13 cellular contexts compared by ENCODE assay signal in genomic region chr10:114682532-114682931, GRCh38. TPM values are rescaled to one million over a fixed set of nuclear protein-coding genes. Genes with fewer than 3 reads are reported as not detected.
DNase-seq lines count a peak whose midpoint lies in the region; ATAC-seq and TF ChIP-seq lines count a peak whose summit lies in the region.
"Had no signal": no experiment of that assay in that cellular context is flagged by ENCODE, and none has a peak within 500 bp of the region (broad histone marks: within the 10 kb centered on the region; RNA-seq: fewer than 3 reads in every experiment).

No MANE protein-coding gene starts in this region.

- H3K27ac ChIP-seq in right atrium auricular region (peak overlapping the region; percentile 77 to 86), coronary artery (peak overlapping the region; percentile 43 to 77), vagina (peak overlapping the region; percentile 44)

- no peaks in the 10 kb centered on the region for H3K27me3 ChIP-seq in right atrium auricular region
- no peaks in the 10 kb centered on the region for H3K27me3 ChIP-seq in vagina
- H3K27me3 ChIP-seq: MG63 had no signal

- no peak for ATAC-seq in Right ventricle myocardium superior (ENCODE audit: poor library complexity)
- ATAC-seq: stimulated activated naive B cell treated with anti-CD40 and anti-IgM and Interleukin-4, amounts not matched to agents 10 μg/mL and 1 μg/mL and 100 μg/mL, for 72 hours had no signal

- H3K9me3 ChIP-seq in right atrium auricular region (no peaks in the 10 kb centered on the region), vagina (no peaks in the 10 kb centered on the region)
- H3K9me3 ChIP-seq: MG63 had no signal

- H3K4me1 ChIP-seq in right atrium auricular region: peaks cover 0 to 65% of the 10 kb centered on the region in 2 donors
- H3K4me1 ChIP-seq in vagina: peaks cover 34% of the 10 kb centered on the region

- no peak for DNase-seq in right atrium auricular region (ENCODE audit: low spot score)
- DNase-seq in Right ventricle myocardium superior: no peak
- DNase-seq in coronary artery (ENCODE audit: low spot score): no peak
- DNase-seq in myocyte (ENCODE audit: low read depth): peak; percentile 27
- no peak for DNase-seq in vagina (ENCODE audit: extremely low spot score in 2 of 2)
- no peak for DNase-seq in COR-L47 (lab: John Stamatoyannopoulos, UW)
- no peak for DNase-seq in NCI-H345 (lab: John Stamatoyannopoulos, UW)
- DNase-seq in KG1 (lab: John Stamatoyannopoulos, UW): no peak
- DNase-seq: activated B cell treated with CpG ODN at 0.5 μM for 24 hours; erythroblast; NCI-H2171 treated with DMSO at 0.1 percent for 48 hours; stimulated activated naive B cell treated with anti-CD40 and anti-IgM and Interleukin-4, amounts not matched to agents 10 μg/mL and 1 μg/mL and 100 μg/mL, for 72 hours had no signal

- TF ChIP-seq CTCF in right atrium auricular region (IDR thresholded peaks at IDR 0.05) (no peak), coronary artery (IDR thresholded peaks at IDR 0.05) (no peak), vagina (IDR thresholded peaks at IDR 0.05) (no peak)

- TF ChIP-seq POLR2A in vagina (IDR thresholded peaks at IDR 0.05): no peak

- H3K4me3 ChIP-seq in right atrium auricular region: peak overlapping the region; percentile 31 to 41
- no peak overlapping the region for H3K4me3 ChIP-seq in coronary artery
- H3K4me3 ChIP-seq in vagina: peak overlapping the region in 1 of 2 donors; percentile 16

- intact Hi-C loops in Right ventricle myocardium superior (cut with DNase I): loop anchor here (5.0 kb wide), 1 partner anchor 50 kb away; no protein-coding TSS in a partner anchor
- intact Hi-C loops in vagina (cut with DNase I): no loop called here

- H3K36me3 ChIP-seq in right atrium auricular region (no peaks in the 10 kb centered on the region), vagina (no peaks in the 10 kb centered on the region)
- H3K36me3 ChIP-seq: MG63 had no signal

RNA-seq across cellular contexts. Expression of gene ABLIM1, which starts 24.5 kb away (rescaled TPM):
- 100 to 1,000 TPM; 359 to 404 TPM for total RNA-seq in right atrium auricular region
- 772 TPM for total RNA-seq in Right ventricle myocardium superior
- 19.0 and 21.2 TPM in 2 replicates for total RNA-seq in myocyte
- polyA plus RNA-seq in myocyte (2012): 18.2 TPM
- total RNA-seq in vagina: 176 TPM
